In the genomic region with DNA sequence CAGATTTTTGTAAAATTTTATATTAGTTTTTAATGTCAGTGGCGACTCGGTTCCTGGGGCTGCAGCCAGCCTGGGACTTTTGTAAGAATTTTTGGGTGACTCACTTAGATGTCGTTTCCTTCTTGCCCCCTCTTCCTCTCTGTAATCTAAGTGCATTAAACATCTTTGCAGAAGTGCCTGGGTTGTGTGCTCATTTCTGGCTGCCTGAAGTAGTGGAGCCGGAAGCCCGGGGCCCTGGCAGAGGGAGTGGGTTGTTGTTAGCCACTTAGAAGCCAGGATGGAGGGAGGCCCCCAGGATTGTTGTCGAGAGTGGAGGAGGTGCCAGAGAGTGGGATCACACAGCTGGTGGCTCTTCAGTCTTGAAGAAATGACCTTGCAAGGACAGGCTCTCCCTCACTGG, we compare ENCODE assay signal across 8 cellular contexts. TPM values are rescaled to one million over a fixed set of nuclear protein-coding genes. Genes with fewer than 3 reads are reported as not detected.
A peak's percentile ranks its signal among the peaks of the same experiment; 100 is the strongest.
DNase-seq lines count a peak whose midpoint lies in the region; ATAC-seq and TF ChIP-seq lines count a peak whose summit lies in the region.

No MANE protein-coding gene starts in this region.

- no peak for ATAC-seq in HG03442 (IDR thresholded peaks at IDR 0.05; ENCODE audit: unreplicated experiment)

- H3K4me3 Mint-ChIP-seq in brain: peak overlapping the region in 1 of 5 experiments; percentile 39

- H3K36me3 ChIP-seq in urinary bladder (ENCODE audit: insufficient read depth): no peaks in the 10 kb centered on the region

- H3K4me1 Mint-ChIP-seq in brain: peaks cover 73% of the 10 kb centered on the region

- TF ChIP-seq CTCF in brain (conservative IDR thresholded peaks at IDR 0.05): no peak

- H3K4me1 ChIP-seq in urinary bladder (ENCODE audit: insufficient read depth): no peaks in the 10 kb centered on the region

- H3K4me3 ChIP-seq in urinary bladder (ENCODE audit: low read depth, low read length): no peak overlapping the region

- DNase-seq in activated naive CD4-positive, alpha-beta T cell treated with Interleukin-2 at 50 U/mL for 16 hours: peak; percentile 33
- DNase-seq in activated naive CD4-positive, alpha-beta T cell (lab: John Stamatoyannopoulos, UW): no peak
- peak; percentile 45 to 94 for DNase-seq in lung microvascular endothelial cell (ENCODE audit: low read depth in 2 of 2)
- no peak for DNase-seq in 8988T
- no peak for DNase-seq in COLO829 (ENCODE audit: low spot score)

- H3K27ac Mint-ChIP-seq in brain: peak overlapping the region; percentile 55 to 100 (median 94)

- peak overlapping the region; percentile 76 for H3K27ac ChIP-seq in urinary bladder (ENCODE audit: low read depth)

- peaks cover 4% of the 10 kb centered on the region for H3K36me3 Mint-ChIP-seq in brain

- H3K27me3 Mint-ChIP-seq in brain: no peaks in the 10 kb centered on the region

- 6% methylated on average over 6 of the region's 6 CpGs for WGBS in urinary bladder

- H3K9me3 Mint-ChIP-seq in brain: peaks cover 0 to 6% (median 0%) of the 10 kb centered on the region in 5 experiments

RNA-seq across cellular contexts. Expression of gene TRIM8, which starts 11.0 kb away (rescaled TPM):
- 97.4 TPM for polyA plus RNA-seq in brain (ENCODE audit: insufficient read depth, low read depth, low replicate concordance)
- 42.7 and 67.5 TPM in 2 replicates for total RNA-seq in lung microvascular endothelial cell
- 35.5 TPM for total RNA-seq in urinary bladder
- 116 TPM for polyA plus RNA-seq in urinary bladder

Comparison
In these comparisons a context has a peak if more than half of its experiments do, and no peak if none do; other contexts are left out.
1. DNase-seq: peak in activated naive CD4-positive, alpha-beta T cell treated with Interleukin-2 at 50 U/mL for 16 hours (single experiment) and lung microvascular endothelial cell (2 of 2); none in activated naive CD4-positive, alpha-beta T cell (0 of 4), 8988T (single experiment) and COLO829 (single experiment).